9 cellular contexts compared by ENCODE assay signal in the genomic region with DNA sequence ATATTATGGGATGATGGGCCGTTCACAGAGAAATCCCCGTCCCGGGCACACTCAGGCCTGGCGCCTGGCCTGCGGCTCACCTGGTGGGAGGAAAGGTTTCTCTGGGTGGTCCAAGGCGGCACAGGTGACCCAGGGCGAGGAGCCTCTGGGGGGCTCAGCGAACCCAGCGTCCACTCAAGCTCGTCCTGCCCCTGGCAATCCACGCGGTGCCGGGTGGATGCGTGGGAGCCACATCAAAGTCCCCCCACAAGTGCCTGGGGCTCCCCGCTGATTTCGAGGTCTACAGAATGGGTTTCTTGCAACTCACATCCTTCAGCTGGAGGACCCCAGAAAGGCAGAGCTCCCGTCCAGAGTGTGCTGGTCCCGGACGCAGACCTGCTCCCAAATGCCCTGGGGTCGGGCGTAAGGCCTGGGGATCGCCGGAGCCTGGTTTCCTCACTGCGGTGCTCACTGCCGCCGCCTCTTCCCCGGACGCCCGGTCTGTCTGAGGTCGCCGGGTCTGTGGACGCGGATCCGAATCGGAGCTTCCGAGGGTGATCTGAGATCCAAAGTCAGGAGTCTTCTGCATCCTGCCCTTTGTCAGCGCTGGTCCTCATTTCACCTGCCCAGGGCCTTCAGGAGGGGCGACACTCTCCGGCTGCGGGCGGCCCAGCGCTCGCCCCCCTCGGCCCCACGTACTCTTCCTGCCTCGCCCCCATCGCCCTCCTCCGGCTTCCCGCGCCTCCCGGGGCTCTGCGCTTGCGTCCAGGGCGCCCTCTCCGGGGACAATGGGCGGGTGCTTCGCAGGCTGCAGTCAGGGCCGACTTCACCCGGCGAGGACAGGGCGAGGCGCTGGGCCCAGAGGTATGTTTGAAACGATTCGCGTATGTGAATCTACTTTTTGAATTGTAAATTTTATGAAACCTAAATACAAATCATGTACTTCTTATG. TPM values are rescaled to one million over a fixed set of nuclear protein-coding genes. Genes with fewer than 3 reads are reported as not detected.
DNase-seq lines count a peak whose midpoint lies in the region; ATAC-seq and TF ChIP-seq lines count a peak whose summit lies in the region.
"Had no signal": no experiment of that assay in that cellular context is flagged by ENCODE, and none has a peak within 500 bp of the region (broad histone marks: within the 10 kb centered on the region; RNA-seq: fewer than 3 reads in every experiment).

No MANE protein-coding gene starts in this region.

- H3F3A ChIP-seq in GM23248 (ENCODE audit: insufficient read depth) = no peaks in the 10 kb centered on the region
- H3F3A ChIP-seq in SU-DHL-6 (ENCODE audit: insufficient read depth) = no peaks in the 10 kb centered on the region

- H3K27ac ChIP-seq in GM23248 = no peak overlapping the region
- H3K27ac ChIP-seq in SU-DHL-6 (ENCODE audit: low read depth, low read length) = no peak overlapping the region
- no peak overlapping the region for H3K27ac ChIP-seq in iPS-18a (ENCODE audit: low read length)
- peak overlapping the region; percentile 60 to 83 (median 69) for H3K27ac ChIP-seq in spleen
- H3K27ac ChIP-seq: KMS-11 had no signal

- H4K20me1 ChIP-seq in GM23248 (ENCODE audit: insufficient read depth) (no peaks in the 10 kb centered on the region), SU-DHL-6 (ENCODE audit: low read depth, low read length) (no peaks in the 10 kb centered on the region)

- H3K4me3 ChIP-seq in GM23248 (peak overlapping the region; percentile 62), SU-DHL-6 (ENCODE audit: insufficient read depth, low read length, poor library complexity, severe bottlenecking) (no peak overlapping the region), iPS-18a (ENCODE audit: low read length) (peak overlapping the region; percentile 43), spleen (peak overlapping the region; percentile 45 to 74 (median 52))

- H3K27ac Mint-ChIP-seq in activated naive CD8-positive, alpha-beta T cell treated with anti-CD3 and anti-CD28 coated beads, Interleukin-2, amount 50 U/mL, for 24 hours = no peak overlapping the region

- TF ChIP-seq CTCF in SU-DHL-6 (IDR thresholded peaks at IDR 0.05; ENCODE audit: insufficient read depth, low read length, poor library complexity, severe bottlenecking) (no peak), spleen (IDR thresholded peaks at IDR 0.05 in 8 of 11, conservative IDR thresholded peaks at IDR 0.05 in 3 of 11) (peak in 9 of 11 experiments; percentile 13 to 63 (median 54))

- ATAC-seq in activated naive CD8-positive, alpha-beta T cell treated with anti-CD3 and anti-CD28 coated beads, Interleukin-2, amount 50 U/mL, for 24 hours = peak; percentile 94

- H3K4me1 ChIP-seq in GM23248 (ENCODE audit: insufficient read depth) (no peaks in the 10 kb centered on the region), iPS-18a (ENCODE audit: control insufficient read depth, low read depth, low read length) (no peaks in the 10 kb centered on the region), spleen (peaks cover 0 to 41% (median 29%) of the 10 kb centered on the region in 6 donors)

- H3K9ac ChIP-seq in GM23248 (peak overlapping the region; percentile 30; the same call in 1 of the 2 replicates), SU-DHL-6 (ENCODE audit: low read length) (0 out of 2 replicates have a peak overlapping the region, but pooled peaks have one; percentile 20), iPS-18a (ENCODE audit: low read length) (no peak overlapping the region)
- H3K9ac ChIP-seq: KMS-11 had no signal

- H3K79me2 ChIP-seq in GM23248 (ENCODE audit: insufficient read depth) (no peaks in the 10 kb centered on the region), SU-DHL-6 (ENCODE audit: insufficient read depth, low read length) (no peaks in the 10 kb centered on the region)

- H3K27me3 ChIP-seq in GM23248 (replicated peaks; ENCODE audit: insufficient read depth) = no peaks in the 10 kb centered on the region
- H3K27me3 ChIP-seq in SU-DHL-6 (ENCODE audit: low read length) = no peaks in the 10 kb centered on the region
- no peaks in the 10 kb centered on the region for H3K27me3 ChIP-seq in iPS-18a (ENCODE audit: control insufficient read depth, insufficient read depth, low read length)
- no peaks in the 10 kb centered on the region for H3K27me3 ChIP-seq in spleen (replicated peaks in 1 of 7)

- H3K9me3 ChIP-seq in GM23248 (ENCODE audit: low read depth) (no peaks in the 10 kb centered on the region), SU-DHL-6 (ENCODE audit: insufficient read depth, low read length) (no peaks in the 10 kb centered on the region), iPS-18a (ENCODE audit: control insufficient read depth, low read depth, low read length) (no peaks in the 10 kb centered on the region), spleen (no peaks in the 10 kb centered on the region)

- H3K36me3 ChIP-seq in GM23248 (ENCODE audit: low read depth) = no peaks in the 10 kb centered on the region
- H3K36me3 ChIP-seq in SU-DHL-6 (ENCODE audit: low read length) = no peaks in the 10 kb centered on the region
- H3K36me3 ChIP-seq in iPS-18a (ENCODE audit: control insufficient read depth, low read depth, low read length) = no peaks in the 10 kb centered on the region
- H3K36me3 ChIP-seq in spleen = no peaks in the 10 kb centered on the region

- peak; percentile 17 for DNase-seq in Daoy (ENCODE audit: low read depth)
- peak; percentile 47 for DNase-seq in GM23248
- DNase-seq in activated naive CD8-positive, alpha-beta T cell treated with anti-CD3 and anti-CD28 coated beads, Interleukin-2, amount 50 U/mL, for 24 hours = peak; percentile 82
- peak; percentile 95 for DNase-seq in spleen
- no peak for DNase-seq in HuH-7.5 (ENCODE audit: low spot score)
- no peak for DNase-seq in NK-92 (lab: John Stamatoyannopoulos, UW; ENCODE audit: unreplicated experiment)

- peak in 1 of 3 donors; percentile 28 for TF ChIP-seq POLR2A in spleen (IDR thresholded peaks at IDR 0.05)

- intact Hi-C loops in spleen (cut with DNase I; ENCODE audit: low total_unique reads) = no loop called here

- H2AFZ ChIP-seq in GM23248 (peak overlapping the region; percentile 63), SU-DHL-6 (ENCODE audit: low read depth, low read length, severe bottlenecking) (peak overlapping the region; percentile 64)

- H3K4me1 Mint-ChIP-seq in activated naive CD8-positive, alpha-beta T cell treated with anti-CD3 and anti-CD28 coated beads, Interleukin-2, amount 50 U/mL, for 24 hours = peaks cover 21% of the 10 kb centered on the region

- H3K9me3 Mint-ChIP-seq in activated naive CD8-positive, alpha-beta T cell treated with anti-CD3 and anti-CD28 coated beads, Interleukin-2, amount 50 U/mL, for 24 hours = no peaks in the 10 kb centered on the region

- peak overlapping the region; percentile 64 for H3K4me2 ChIP-seq in GM23248 (ENCODE audit: unreplicated experiment)
- peak overlapping the region; percentile 42 for H3K4me2 ChIP-seq in SU-DHL-6 (ENCODE audit: low read depth, low read length, poor library complexity, severe bottlenecking)
- H3K4me2 ChIP-seq: KMS-11 had no signal

- in situ Hi-C loops in GM23248 (cut with MboI) = no loop called here

- no peaks in the 10 kb centered on the region for H3K36me3 Mint-ChIP-seq in activated naive CD8-positive, alpha-beta T cell treated with anti-CD3 and anti-CD28 coated beads, Interleukin-2, amount 50 U/mL, for 24 hours (ENCODE audit: low read depth)

- 40 to 46% methylated on average over 48 to 65 of the region's 65 CpGs for WGBS in GM23248 (ENCODE audit: low coverage in 1 of 2, low lambda C conversion rate in 2 of 2, missing lambda C conversion rate in 2 of 2), 2 experiments
- WGBS in spleen, 5 donors = 10 to 13% (median 12%) methylated on average over 57 to 65 of the region's 65 CpGs

- peak overlapping the region; percentile 57 for H3K4me3 Mint-ChIP-seq in activated naive CD8-positive, alpha-beta T cell treated with anti-CD3 and anti-CD28 coated beads, Interleukin-2, amount 50 U/mL, for 24 hours

- H3K9me2 ChIP-seq in GM23248 (ENCODE audit: insufficient read depth) (no peaks in the 10 kb centered on the region), SU-DHL-6 (replicated peaks; ENCODE audit: insufficient read depth, low read length) (no peaks in the 10 kb centered on the region)

- H3K27me3 Mint-ChIP-seq in activated naive CD8-positive, alpha-beta T cell treated with anti-CD3 and anti-CD28 coated beads, Interleukin-2, amount 50 U/mL, for 24 hours = no peaks in the 10 kb centered on the region

RNA-seq across cellular contexts. Expression of gene RUFY1, which starts 20.0 kb away (rescaled TPM):
- total RNA-seq in Daoy (2014; rRNA removed; shearing (Covaris generic)) = 33.4 and 43.8 TPM in 2 replicates
- total RNA-seq in GM23248 (2014; rRNA removed; shearing (Covaris generic)) = 41.9 and 48.3 TPM in 2 replicates
- 27.2 and 29.5 TPM in 2 replicates for polyA plus RNA-seq in GM23248 (2016; fragmentation: Nextera tagmentation; extraction: Ambion mirVana)
- 10 to 100 TPM; 59.5 to 89.6 (median 69.3) TPM for total RNA-seq in spleen
- 10 to 100 TPM; 33.9 to 43.2 (median 36.0) TPM for polyA plus RNA-seq in spleen

Comparison
In these comparisons a context has a peak if more than half of its experiments do, and no peak if none do; other contexts are left out.
1. DNase-seq: peak in Daoy (single experiment), GM23248 (single experiment), activated naive CD8-positive, alpha-beta T cell treated with anti-CD3 and anti-CD28 coated beads, Interleukin-2, amount 50 U/mL, for 24 hours (single experiment) and spleen (single experiment); none in HuH-7.5 (single experiment) and NK-92 (single experiment).
2. H3K27ac ChIP-seq: peak in spleen (8 of 8); none in GM23248 (single experiment), SU-DHL-6 (single experiment) and iPS-18a (single experiment).